ENCODE assay signal across 8 cellular contexts in the genomic region with DNA sequence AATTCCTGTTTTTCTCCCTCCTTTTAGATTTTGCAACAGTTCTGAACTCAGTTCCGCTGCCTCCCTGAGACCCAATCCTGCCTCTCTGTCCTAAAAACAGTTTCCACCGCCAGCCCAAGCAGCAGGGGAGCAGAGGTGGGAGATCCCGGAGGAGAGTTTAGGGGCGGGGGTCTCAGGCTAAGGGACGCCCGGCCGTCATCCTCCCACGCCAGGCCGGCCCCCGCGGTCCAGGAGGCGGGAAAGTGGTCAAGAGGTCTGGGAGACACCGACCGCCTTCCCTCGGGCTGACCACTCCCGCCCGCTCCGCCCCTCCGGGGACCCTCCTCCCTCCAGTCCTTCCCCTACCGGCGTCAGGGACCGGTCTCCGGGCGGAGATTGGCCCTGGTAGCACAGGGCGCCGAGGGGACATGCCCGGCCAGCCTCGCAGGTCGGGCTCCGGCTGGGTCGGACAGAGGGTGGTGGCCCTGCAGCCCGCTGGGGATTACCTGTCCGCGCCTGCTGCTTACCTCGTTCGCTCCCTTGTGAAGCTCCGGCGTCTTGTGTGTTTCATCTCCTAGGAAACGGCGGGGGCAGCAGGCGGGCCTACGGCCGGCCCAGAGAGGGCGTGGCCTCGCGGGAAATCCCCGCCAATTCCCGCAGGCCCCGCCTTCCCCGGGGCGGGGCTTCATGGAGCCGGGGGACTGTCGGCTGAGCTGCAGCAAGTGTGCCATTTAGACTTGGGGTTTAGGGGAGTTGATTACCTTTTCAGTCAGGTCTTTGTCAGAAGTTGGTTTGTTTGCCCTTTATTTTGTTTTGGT. TPM values are rescaled to one million over a fixed set of nuclear protein-coding genes. Genes with fewer than 3 reads are reported as not detected.
A peak's percentile ranks its signal among the peaks of the same experiment; 100 is the strongest.
DNase-seq lines count a peak whose midpoint lies in the region; ATAC-seq and TF ChIP-seq lines count a peak whose summit lies in the region.

A gene with protein sequence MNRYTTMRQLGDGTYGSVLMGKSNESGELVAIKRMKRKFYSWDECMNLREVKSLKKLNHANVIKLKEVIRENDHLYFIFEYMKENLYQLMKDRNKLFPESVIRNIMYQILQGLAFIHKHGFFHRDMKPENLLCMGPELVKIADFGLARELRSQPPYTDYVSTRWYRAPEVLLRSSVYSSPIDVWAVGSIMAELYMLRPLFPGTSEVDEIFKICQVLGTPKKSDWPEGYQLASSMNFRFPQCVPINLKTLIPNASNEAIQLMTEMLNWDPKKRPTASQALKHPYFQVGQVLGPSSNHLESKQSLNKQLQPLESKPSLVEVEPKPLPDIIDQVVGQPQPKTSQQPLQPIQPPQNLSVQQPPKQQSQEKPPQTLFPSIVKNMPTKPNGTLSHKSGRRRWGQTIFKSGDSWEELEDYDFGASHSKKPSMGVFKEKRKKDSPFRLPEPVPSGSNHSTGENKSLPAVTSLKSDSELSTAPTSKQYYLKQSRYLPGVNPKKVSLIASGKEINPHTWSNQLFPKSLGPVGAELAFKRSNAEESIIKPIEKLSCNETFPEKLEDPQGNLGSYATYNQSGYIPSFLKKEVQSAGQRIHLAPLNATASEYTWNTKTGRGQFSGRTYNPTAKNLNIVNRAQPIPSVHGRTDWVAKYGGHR (minus strand): TSS at position 543 of the 797 bp plus-strand sequence. CDS start 7,891 bp downstream, outside the sequence.

- H3K27me3 Mint-ChIP-seq in activated T-cell treated with anti-CD3 and anti-CD28 coated beads, Interleukin-2, amount 50 U/mL, for 24 hours: peaks cover 72% of the 10 kb centered on the region

- peaks cover 27% of the 10 kb centered on the region for H3K4me1 Mint-ChIP-seq in activated T-cell treated with anti-CD3 and anti-CD28 coated beads, Interleukin-2, amount 50 U/mL, for 24 hours (ENCODE audit: low read depth)

- peak within 1 kb of the TSS in 2 of 4 donors; percentile 39 to 62 for H3K27ac ChIP-seq in esophagus muscularis mucosa (replicated peaks in 1 of 4)

- peaks cover 14 to 23% (median 22%) of the 10 kb centered on the region in 4 donors for H3K4me1 ChIP-seq in esophagus muscularis mucosa

- intact Hi-C loops in esophagus muscularis mucosa (cut with DNase I): no loop called here

- WGBS in esophagus muscularis mucosa: 4% methylated on average over 7 of the region's 53 CpGs

- no peaks in the 10 kb centered on the region for H3K36me3 Mint-ChIP-seq in activated T-cell treated with anti-CD3 and anti-CD28 coated beads, Interleukin-2, amount 50 U/mL, for 24 hours (ENCODE audit: low read depth)

- no peak for TF ChIP-seq EP300 in esophagus muscularis mucosa (IDR thresholded peaks at IDR 0.05)

- peak; percentile 81 for ATAC-seq in GM21529 (IDR thresholded peaks at IDR 0.05; ENCODE audit: unreplicated experiment)

- peaks cover 6% of the 10 kb centered on the region for H3K9me3 Mint-ChIP-seq in activated T-cell treated with anti-CD3 and anti-CD28 coated beads, Interleukin-2, amount 50 U/mL, for 24 hours

- H3K9me3 ChIP-seq in esophagus muscularis mucosa: peaks cover 0 to 5% (median 2%) of the 10 kb centered on the region in 4 donors

- no peaks in the 10 kb centered on the region for H3K36me3 ChIP-seq in esophagus muscularis mucosa

- H3K27me3 ChIP-seq in esophagus muscularis mucosa: peaks cover 0 to 45% (median 19%) of the 10 kb centered on the region in 4 donors

- DNase-seq in DMS114 treated with DMSO at 0.1 percent for 48 hours (lab: John Stamatoyannopoulos, UW; ENCODE audit: unreplicated experiment): peak; percentile 90
- peak; percentile 80 for DNase-seq in HuH-7.5 (ENCODE audit: low spot score)
- DNase-seq in OCI-M2 (lab: John Stamatoyannopoulos, UW; ENCODE audit: unreplicated experiment): peak; percentile 95
- DNase-seq in activated T-cell treated with anti-CD3 and anti-CD28 coated beads, Interleukin-2, amount 50 U/mL, for 24 hours: peak; percentile 91
- DNase-seq in esophagus muscularis mucosa (ENCODE audit: extremely low spot score): no peak
- peak; percentile 80 for DNase-seq in myocyte (ENCODE audit: low read depth)
- DNase-seq in stimulated activated CD8-positive, alpha-beta memory T cell treated with anti-CD3 and anti-CD28 coated beads, Interleukin-7, amount 100 ng/mL, for 24 hours (ENCODE audit: low read depth): peak; percentile 58

- H3K4me3 ChIP-seq in esophagus muscularis mucosa: peak within 1 kb of the TSS; percentile 59 to 71 (median 66)

- TF ChIP-seq CTCF in esophagus muscularis mucosa (IDR thresholded peaks at IDR 0.05): no peak

- peak within 1 kb of the TSS; percentile 75 for H3K4me3 Mint-ChIP-seq in activated T-cell treated with anti-CD3 and anti-CD28 coated beads, Interleukin-2, amount 50 U/mL, for 24 hours

- H3K27ac Mint-ChIP-seq in activated T-cell treated with anti-CD3 and anti-CD28 coated beads, Interleukin-2, amount 50 U/mL, for 24 hours: peak within 1 kb of the TSS; percentile 98

- TF ChIP-seq POLR2A in esophagus muscularis mucosa (IDR thresholded peaks at IDR 0.05; ENCODE audit: low read depth): no peak

RNA-seq across cellular contexts. Expression of the gene that starts here (rescaled TPM):
- under 1 TPM in 2 of 4 donors, not detected in 2; 0.13 to 0.42 TPM for total RNA-seq in esophagus muscularis mucosa
- total RNA-seq in myocyte: 0.05 TPM in 1 of 2 replicates, not detected in the other
- 0.13 TPM for polyA plus RNA-seq in myocyte (2012)

Comparison
In these comparisons a context has a peak if more than half of its experiments do, and no peak if none do; other contexts are left out.
1. Peak in DNase-seq in myocyte; RNA of the gene not detected or under 1 TPM.